In the genomic region with DNA sequence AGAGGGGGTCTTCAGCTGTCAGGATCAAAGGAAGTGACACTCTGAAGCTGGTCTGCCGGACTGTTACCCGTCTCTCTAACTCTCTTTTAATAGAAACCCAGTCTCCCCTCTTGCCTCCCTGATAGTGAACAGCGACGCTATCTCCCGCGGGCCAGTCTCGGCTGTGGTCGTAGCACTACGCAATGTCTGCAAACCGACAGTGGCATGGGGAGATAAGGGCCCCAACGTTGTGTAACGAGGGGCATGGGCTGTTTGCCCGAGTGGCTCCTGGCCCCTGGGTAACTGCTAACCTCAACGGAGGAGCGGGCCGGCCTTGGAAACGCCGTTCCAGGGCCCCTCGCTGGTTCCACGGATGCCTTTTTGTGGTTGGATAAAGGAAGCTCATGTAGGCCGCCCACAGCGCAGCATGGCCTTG, we compare ENCODE assay signal across 9 cellular contexts. TPM values are rescaled to one million over a fixed set of nuclear protein-coding genes. Genes with fewer than 3 reads are reported as not detected.
A peak's percentile ranks its signal among the peaks of the same experiment; 100 is the strongest.
DNase-seq lines count a peak whose midpoint lies in the region; ATAC-seq and TF ChIP-seq lines count a peak whose summit lies in the region.
"Had no signal": no experiment of that assay in that cellular context is flagged by ENCODE, and none has a peak within 500 bp of the region (broad histone marks: within the 10 kb centered on the region; RNA-seq: fewer than 3 reads in every experiment).

No MANE protein-coding gene starts in this region.

- H3K27me3 ChIP-seq in esophagus muscularis mucosa (no peaks in the 10 kb centered on the region), prostate gland (replicated peaks; ENCODE audit: insufficient read depth) (no peaks in the 10 kb centered on the region)

- ATAC-seq in HG03469 (IDR thresholded peaks at IDR 0.05; ENCODE audit: unreplicated experiment), result no peak

- WGBS in esophagus muscularis mucosa, result 80% methylated on average over 22 of the region's 22 CpGs
- 66% methylated on average over 22 of the region's 22 CpGs for WGBS in prostate gland

- H3K4me1 Mint-ChIP-seq in CD14-positive monocyte, result peaks cover 86% of the 10 kb centered on the region
- H3K4me1 Mint-ChIP-seq in nephron progenitor cell, result peaks cover 97% of the 10 kb centered on the region

- peaks cover 0 to 3% (median 0%) of the 10 kb centered on the region in 7 donors for H3K9me3 Mint-ChIP-seq in CD14-positive monocyte
- H3K9me3 Mint-ChIP-seq in nephron progenitor cell, result no peaks in the 10 kb centered on the region

- DNase-seq in CD14-positive monocyte (ENCODE audit: low spot score) (no peak), OCI-M1 (lab: John Stamatoyannopoulos, UW) (peak; percentile 100), esophagus muscularis mucosa (ENCODE audit: extremely low spot score) (no peak), prostate gland (ENCODE audit: low spot score) (no peak), nephron progenitor cell (no peak), NCI-H1417 (lab: John Stamatoyannopoulos, UW) (no peak), medulla oblongata (ENCODE audit: extremely low spot score) (no peak)
- DNase-seq: anterior cingulate cortex had no signal

- H3K27me3 Mint-ChIP-seq in CD14-positive monocyte (ENCODE audit: low read depth in 3 of 3) (peaks cover 9 to 16% (median 16%) of the 10 kb centered on the region in 3 donors), nephron progenitor cell (ENCODE audit: low read depth, poor library complexity) (peaks cover 3% of the 10 kb centered on the region)

- H3K36me3 ChIP-seq in esophagus muscularis mucosa (peaks cover 32 to 98% (median 70%) of the 10 kb centered on the region in 4 donors), prostate gland (peaks cover 4 to 7% of the 10 kb centered on the region in 2 donors)

- no peak for TF ChIP-seq POLR2A in esophagus muscularis mucosa (IDR thresholded peaks at IDR 0.05; ENCODE audit: low read depth)
- TF ChIP-seq POLR2A in prostate gland (IDR thresholded peaks at IDR 0.05), result no peak

- H3K4me3 Mint-ChIP-seq in CD14-positive monocyte, result peak overlapping the region; percentile 62 to 81
- H3K4me3 Mint-ChIP-seq in nephron progenitor cell, result no peak overlapping the region

- TF ChIP-seq CTCF in CD14-positive monocyte (IDR thresholded peaks at IDR 0.05) (no peak), esophagus muscularis mucosa (IDR thresholded peaks at IDR 0.05) (no peak), prostate gland (IDR thresholded peaks at IDR 0.05) (no peak), nephron progenitor cell (IDR thresholded peaks at IDR 0.05) (no peak)

- no peaks in the 10 kb centered on the region for H3K9me3 ChIP-seq in esophagus muscularis mucosa
- H3K9me3 ChIP-seq in prostate gland, result no peaks in the 10 kb centered on the region

- H3K27ac Mint-ChIP-seq in CD14-positive monocyte, result peak overlapping the region in 4 of 7 donors; percentile 15 to 38 (median 21)
- H3K27ac Mint-ChIP-seq in nephron progenitor cell, result no peak overlapping the region

- H3K4me1 ChIP-seq in esophagus muscularis mucosa, result peaks cover 100% of the 10 kb centered on the region in 4 donors
- peaks cover 65% of the 10 kb centered on the region for H3K4me1 ChIP-seq in prostate gland (replicated peaks)

- intact Hi-C loops in CD14-positive monocyte (cut with micrococcal nuclease), result loop anchor here in 1 of 2 donors (10.0 kb wide), 1 partner anchor 52 kb away; no protein-coding TSS in a partner anchor
- intact Hi-C loops in esophagus muscularis mucosa (cut with DNase I), result no loop called here
- intact Hi-C loops in prostate gland (cut with DNase I), result loop anchor here (10.0 kb wide), 1 partner anchor 62 kb away; no protein-coding TSS in a partner anchor

- H3K4me3 ChIP-seq in esophagus muscularis mucosa (no peak overlapping the region), prostate gland (no peak overlapping the region)

- H3K36me3 Mint-ChIP-seq in CD14-positive monocyte (peaks cover 0 to 11% of the 10 kb centered on the region in 2 donors), nephron progenitor cell (ENCODE audit: low read depth) (no peaks in the 10 kb centered on the region)

- TF ChIP-seq EP300 in esophagus muscularis mucosa (IDR thresholded peaks at IDR 0.05), result no peak

- H3K27ac ChIP-seq in esophagus muscularis mucosa (replicated peaks in 1 of 4) (peak overlapping the region in 3 of 4 donors; percentile 13 to 70 (median 63)), prostate gland (peak overlapping the region; percentile 31 to 69)

RNA-seq across cellular contexts. Expression of a gene that starts 23.3 kb away (rescaled TPM):
- polyA plus RNA-seq in CD14-positive monocyte, result 1 to 10 TPM; 4.1 to 8.3 TPM
- total RNA-seq in esophagus muscularis mucosa (100 to 1,000 TPM; 175 to 319 (median 222) TPM), prostate gland (100 to 1,000 TPM; 171 to 230 TPM)
